Comparison of ENCODE assay signal across 8 cellular contexts in the genomic region with DNA sequence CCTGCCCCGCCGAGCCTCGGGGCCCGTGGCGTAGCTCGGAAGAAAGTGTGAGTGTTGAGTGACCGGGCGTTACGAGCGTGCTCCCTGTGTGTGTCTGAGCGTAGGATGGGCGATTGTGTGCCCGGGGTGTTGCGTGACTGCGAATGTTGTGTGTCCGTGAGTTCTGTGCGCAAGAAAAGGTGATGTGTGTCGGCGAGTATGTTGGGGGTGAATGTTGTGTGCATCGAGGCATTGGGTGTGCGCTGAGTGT. TPM values are rescaled to one million over a fixed set of nuclear protein-coding genes. Genes with fewer than 3 reads are reported as not detected.
DNase-seq lines count a peak whose midpoint lies in the region; ATAC-seq, FAIRE-seq and TF ChIP-seq lines count a peak whose summit lies in the region.

No MANE protein-coding gene starts in this region.

- BruUV-seq in GM12878 (replicated peaks; lab: Mats Ljungman, UMichigan) = no TSS peak

- 4% methylated on average over 21 of the region's 21 CpGs for WGBS in GM12878 (ENCODE audit: insufficient coverage, insufficient replicate concordance, low lambda C conversion rate, missing lambda C conversion rate)
- no CpG with 5 or more reads among the region's 21 CpGs for WGBS in mesendoderm (ENCODE audit: extremely low coverage, insufficient coverage, low lambda C conversion rate)

- H3K9ac ChIP-seq in GM12878 (ENCODE audit: control insufficient read depth, insufficient read depth, low read length) (no peak overlapping the region), mesendoderm (ENCODE audit: low read length) (peak overlapping the region; percentile 91)

- CTCF ChIA-PET in GM12878 (lab: Yijun Ruan, JAX) = interaction anchor here (1.4 kb wide), 1 partner anchor 996 kb away, joined by 3 read pairs; no protein-coding TSS in a partner anchor

- ATAC-seq in Right ventricle myocardium inferior (no peak), GM12878 (no peak)

- POLR2A ChIA-PET in GM12878 (lab: Charles Lee) = no interaction called here

- TF ChIP-seq CTCF in cardiac muscle cell (IDR thresholded peaks at IDR 0.05; ENCODE audit: low read depth, low read length) (no peak), GM12878 (IDR thresholded peaks at IDR 0.05 in 2 of 3, conservative IDR thresholded peaks at IDR 0.05 in 1 of 3; ENCODE audit: control insufficient read depth in 2 of 3, extremely low read depth in 1 of 3, insufficient read depth in 1 of 3, low read depth in 3 of 3, low read length in 3 of 3) (no peak), uterus (IDR thresholded peaks at IDR 0.05) (no peak)

- H3K79me1 ChIP-seq in mesendoderm (ENCODE audit: low read length) = peaks cover 14% of the 10 kb centered on the region

- H4K8ac ChIP-seq in mesendoderm (ENCODE audit: low read depth, low read length) = no peak overlapping the region

- no peak for DNase-seq in cardiac muscle cell (ENCODE audit: low read depth in 1 of 2, low spot score in 1 of 2)
- no peak for DNase-seq in Right ventricle myocardium inferior (ENCODE audit: missing footprints)
- DNase-seq in GM12878 (ENCODE audit: low read depth, low spot score) = no peak
- DNase-seq in mesendoderm = peak; percentile 76
- peak in 1 of 2 donors; percentile 26 for DNase-seq in uterus
- no peak for DNase-seq in glomerular visceral epithelial cell (ENCODE audit: extremely low spot score)
- DNase-seq in NCI-H774 (lab: John Stamatoyannopoulos, UW) = no peak
- DNase-seq in Ammon's horn (ENCODE audit: low spot score) = no peak

- RAD21 ChIA-PET in GM12878 (lab: Charles Lee; ENCODE audit: unreplicated experiment) = interaction anchor here (1.0 kb wide), 3 partner anchors 17 to 1543 kb away, joined by 3 read pairs; no protein-coding TSS in a partner anchor

- no peak overlapping the region for H4K5ac ChIP-seq in mesendoderm (ENCODE audit: low read length)

- H3K18ac ChIP-seq in mesendoderm (ENCODE audit: low read length) = no peak overlapping the region

- H3K27me3 ChIP-seq in cardiac muscle cell = peaks cover 17% of the 10 kb centered on the region
- H3K27me3 ChIP-seq in GM12878 (replicated peaks in 1 of 2; ENCODE audit: control insufficient read depth in 2 of 2, insufficient read depth in 2 of 2, low read length in 1 of 2) = peaks cover 10 to 21% of the 10 kb centered on the region in 2 experiments
- H3K27me3 ChIP-seq in mesendoderm (ENCODE audit: insufficient read depth, low read length, poor library complexity) = no peaks in the 10 kb centered on the region
- H3K27me3 ChIP-seq in uterus = no peaks in the 10 kb centered on the region

- peak overlapping the region; percentile 43 for H2BK5ac ChIP-seq in mesendoderm (ENCODE audit: low read length)

- H2AFZ ChIP-seq in GM12878 (ENCODE audit: control insufficient read depth, low read depth, low read length) = peak overlapping the region; percentile 36; the same call in 1 of the 2 replicates

- TF ChIP-seq POLR2A in GM12878 (IDR thresholded peaks at IDR 0.05; ENCODE audit: low read depth, low read length) = no peak
- no peak for TF ChIP-seq POLR2A in uterus (IDR thresholded peaks at IDR 0.05)

- H2BK120ac ChIP-seq in mesendoderm (ENCODE audit: low read depth, low read length) = no peak overlapping the region

- H4K20me1 ChIP-seq in GM12878 (ENCODE audit: control insufficient read depth, insufficient read depth) = no peaks in the 10 kb centered on the region

- H2BK15ac ChIP-seq in mesendoderm (replicated peaks; ENCODE audit: low read depth) = no peak overlapping the region

- no peak for FAIRE-seq in GM12878 (lab: Jason Lieb, UNC)

- no peaks in the 10 kb centered on the region for H3K36me3 ChIP-seq in cardiac muscle cell
- H3K36me3 ChIP-seq in GM12878 (ENCODE audit: control insufficient read depth in 2 of 2, insufficient read depth in 2 of 2, low read length in 1 of 2) = no peaks in the 10 kb centered on the region
- no peaks in the 10 kb centered on the region for H3K36me3 ChIP-seq in mesendoderm (ENCODE audit: control insufficient read depth, insufficient read depth, low read length)
- no peaks in the 10 kb centered on the region for H3K36me3 ChIP-seq in uterus

- no peak for TF ChIP-seq RAD21 in GM12878 (IDR thresholded peaks at IDR 0.05; ENCODE audit: insufficient read depth, low read depth, low read length)

- no peaks in the 10 kb centered on the region for H3K79me2 ChIP-seq in GM12878 (ENCODE audit: control insufficient read depth, insufficient read depth, low read length)
- H3K79me2 ChIP-seq in mesendoderm (ENCODE audit: control insufficient read depth, insufficient read depth, low read length) = peaks cover 20% of the 10 kb centered on the region

- SMC1A ChIA-PET in GM12878 (lab: Charles Lee; ENCODE audit: uncharacterized antibody, unreplicated experiment) = no interaction called here

- peaks cover 5% of the 10 kb centered on the region for H3K4me1 ChIP-seq in cardiac muscle cell (ENCODE audit: low read depth)
- H3K4me1 ChIP-seq in GM12878 (ENCODE audit: control insufficient read depth, insufficient read depth, low read length) = peaks cover 8% of the 10 kb centered on the region
- peaks cover 17% of the 10 kb centered on the region for H3K4me1 ChIP-seq in mesendoderm (ENCODE audit: control insufficient read depth, low read depth, low read length)
- peaks cover 0 to 4% of the 10 kb centered on the region in 2 donors for H3K4me1 ChIP-seq in uterus

- H3K4ac ChIP-seq in mesendoderm (ENCODE audit: low read depth, low read length) = no peak overlapping the region

- peak overlapping the region; percentile 64 for H3K4me3 ChIP-seq in cardiac muscle cell
- H3K4me3 ChIP-seq in GM12878 = peak overlapping the region; percentile 27; the same call in 1 of the 2 replicates
- peak overlapping the region; percentile 82 for H3K4me3 ChIP-seq in mesendoderm (ENCODE audit: low read length)
- H3K4me3 ChIP-seq in uterus = peak overlapping the region; percentile 49 to 91

- intact Hi-C loops in Right ventricle myocardium inferior (cut with DNase I) = loop anchor here (2.0 to 10.0 kb wide), 5 partner anchors 466 to 1144 kb away; no protein-coding TSS in a partner anchor
- intact Hi-C loops in GM12878 (cut with micrococcal nuclease; ENCODE audit: unreplicated experiment) = loop anchor here (2.0 to 5.0 kb wide), 3 partner anchors 612 to 1144 kb away; no protein-coding TSS in a partner anchor
- intact Hi-C loops in uterus (cut with DNase I; ENCODE audit: low total_unique reads) = loop anchor here (10.0 kb wide), 1 partner anchor 1478 kb away; no protein-coding TSS in a partner anchor

- H3K4me2 ChIP-seq in GM12878 (ENCODE audit: control insufficient read depth, insufficient read depth) = peak overlapping the region; percentile 77
- peak overlapping the region; percentile 99 for H3K4me2 ChIP-seq in mesendoderm (ENCODE audit: low read length)

- peak overlapping the region; percentile 7 for H3K23ac ChIP-seq in mesendoderm (ENCODE audit: low read length)

- H3K9me3 ChIP-seq in cardiac muscle cell (ENCODE audit: low read depth) = no peaks in the 10 kb centered on the region
- H3K9me3 ChIP-seq in GM12878 (replicated peaks; ENCODE audit: control insufficient read depth, insufficient read depth, low read length) = no peaks in the 10 kb centered on the region
- no peaks in the 10 kb centered on the region for H3K9me3 ChIP-seq in uterus

- peak overlapping the region; percentile 7 for H2AK5ac ChIP-seq in mesendoderm (ENCODE audit: low read length)

- TF ChIP-seq EP300 in GM12878 (IDR thresholded peaks at IDR 0.05; ENCODE audit: borderline replicate concordance in 1 of 2, control insufficient read depth in 1 of 2, low read depth in 2 of 2, low read length in 2 of 2) = no peak

- in situ Hi-C loops in GM12878 (cut with MboI) = loop anchor here (5.0 to 10.0 kb wide), 2 partner anchors 1471 to 1678 kb away; no protein-coding TSS in a partner anchor

- no peak overlapping the region for H3K27ac ChIP-seq in cardiac muscle cell
- H3K27ac ChIP-seq in GM12878 (ENCODE audit: control insufficient read depth, insufficient read depth) = no peak overlapping the region
- H3K27ac ChIP-seq in mesendoderm (ENCODE audit: low read depth, low read length) = no peak overlapping the region
- peak overlapping the region; percentile 56 to 80 for H3K27ac ChIP-seq in uterus

- H3K56ac ChIP-seq in mesendoderm (ENCODE audit: low read length) = peak overlapping the region; percentile 92

RNA-seq across cellular contexts. Expression of a gene that starts 0.3 kb away (rescaled TPM):
- total RNA-seq in cardiac muscle cell = 64.8 and 89.7 TPM in 2 replicates
- polyA plus RNA-seq in cardiac muscle cell = 23.2 and 37.4 TPM in 2 replicates
- total RNA-seq in Right ventricle myocardium inferior = 23.5 TPM
- 0.10 TPM in 1 of 2 replicates, not detected in the other for total RNA-seq in GM12878 (2013; cell fraction: nucleolus; rRNA removed)
- total RNA-seq in GM12878 (2014; rRNA removed) = 1.5 and 2.6 TPM in 2 replicates
- total RNA-seq in GM12878 (2014; rRNA removed; fragmentation: Illumina TruSeq; extraction: Trizol) = 1.1 and 1.2 TPM in 2 replicates
- total RNA-seq in GM12878 (2021) = 1.5 and 2.5 TPM in 2 replicates
- polyA plus RNA-seq in GM12878 (2011; ENCODE audit: low read depth) = 0.31 TPM
- 0.06 and 0.20 TPM in 2 replicates for polyA plus RNA-seq in GM12878 (2011; rRNA removed)
- 0.13 and 0.53 TPM in 2 replicates for polyA plus RNA-seq in GM12878 (2011; cell fraction: cytosol; rRNA removed)
- 1.2 and 1.5 TPM in 2 replicates for polyA plus RNA-seq in GM12878 (2011; cell fraction: nucleus; rRNA removed)
- polyA plus RNA-seq in GM12878 (2012) = 1.4 TPM in 2 replicates
- 0.11 and 0.26 TPM in 2 replicates for polyA plus RNA-seq in GM12878 (2014; fragmentation: Illumina TruSeq; extraction: Trizol)
- polyA plus RNA-seq in GM12878 (2014; fragmentation: Nextera tagmentation; extraction: Ambion mirVana) = under 1 TPM; 0.04 to 0.05 TPM
- 0.99 and 1.4 TPM in 2 replicates for polyA plus RNA-seq in GM12878 (2014; rRNA removed)
- polyA plus RNA-seq in GM12878 (2016; fragmentation: Nextera tagmentation; extraction: Ambion mirVana) = 1 to 10 TPM in 1 of 2 experiments, under 1 TPM in 1; 0.48 to 1.3 TPM
- 0.59 and 0.62 TPM in 2 replicates for polyA minus RNA-seq in GM12878 (2011; rRNA and poly(A)+ RNA removed)
- polyA minus RNA-seq in GM12878 (2011; cell fraction: cytosol; rRNA and poly(A)+ RNA removed) = 0.67 and 1.0 TPM in 2 replicates
- polyA minus RNA-seq in GM12878 (2011; cell fraction: nucleus; rRNA and poly(A)+ RNA removed) = 0.29 and 0.48 TPM in 2 replicates
- 25.6 TPM for polyA plus RNA-seq in mesendoderm (2013, experiment 1 of 2)
- polyA plus RNA-seq in mesendoderm (2013, experiment 2 of 2) = 25.8 TPM
- total RNA-seq in uterus = 10 to 100 TPM in 3 of 4 donors, 1 to 10 TPM in 1; 9.5 to 48.2 (median 33.4) TPM

RNA-seq across cellular contexts. Expression of a gene that starts 5.9 kb away (rescaled TPM):
- 24.8 and 41.4 TPM in 2 replicates for total RNA-seq in cardiac muscle cell
- 60.0 and 62.8 TPM in 2 replicates for polyA plus RNA-seq in cardiac muscle cell
- total RNA-seq in Right ventricle myocardium inferior = 35.4 TPM
- 30.2 and 36.3 TPM in 2 replicates for total RNA-seq in GM12878 (2013; cell fraction: nucleolus; rRNA removed)
- total RNA-seq in GM12878 (2014; rRNA removed) = 33.6 and 45.3 TPM in 2 replicates
- 22.6 and 25.8 TPM in 2 replicates for total RNA-seq in GM12878 (2014; rRNA removed; fragmentation: Illumina TruSeq; extraction: Trizol)
- 35.9 and 37.9 TPM in 2 replicates for total RNA-seq in GM12878 (2021)
- 12.7 TPM for polyA plus RNA-seq in GM12878 (2011; ENCODE audit: low read depth)
- polyA plus RNA-seq in GM12878 (2011; rRNA removed) = 18.1 and 29.9 TPM in 2 replicates
- polyA plus RNA-seq in GM12878 (2011; cell fraction: cytosol; rRNA removed) = 24.8 and 38.8 TPM in 2 replicates
- 26.1 and 34.0 TPM in 2 replicates for polyA plus RNA-seq in GM12878 (2011; cell fraction: nucleus; rRNA removed)
- polyA plus RNA-seq in GM12878 (2012) = 19.2 and 19.7 TPM in 2 replicates
- 22.8 and 41.5 TPM in 2 replicates for polyA plus RNA-seq in GM12878 (2014; fragmentation: Illumina TruSeq; extraction: Trizol)
- polyA plus RNA-seq in GM12878 (2014; fragmentation: Nextera tagmentation; extraction: Ambion mirVana) = 10 to 100 TPM in 1 of 2 experiments, 1 to 10 TPM in 1; 7.6 to 16.0 TPM
- 43.2 and 54.9 TPM in 2 replicates for polyA plus RNA-seq in GM12878 (2014; rRNA removed)
- 10 to 100 TPM; 57.0 to 66.3 TPM for polyA plus RNA-seq in GM12878 (2016; fragmentation: Nextera tagmentation; extraction: Ambion mirVana)
- 27.9 and 31.1 TPM in 2 replicates for polyA minus RNA-seq in GM12878 (2011; rRNA and poly(A)+ RNA removed)
- 5.7 and 17.5 TPM in 2 replicates for polyA minus RNA-seq in GM12878 (2011; cell fraction: cytosol; rRNA and poly(A)+ RNA removed)
- polyA minus RNA-seq in GM12878 (2011; cell fraction: nucleus; rRNA and poly(A)+ RNA removed) = 10.3 and 16.0 TPM in 2 replicates
- 21.4 TPM for polyA plus RNA-seq in mesendoderm (2013, experiment 1 of 2)
- 23.3 TPM for polyA plus RNA-seq in mesendoderm (2013, experiment 2 of 2)
- total RNA-seq in uterus = 10 to 100 TPM in 3 of 4 donors, 1 to 10 TPM in 1; 7.4 to 23.4 (median 20.7) TPM

RNA-seq across cellular contexts. Expression of a gene that starts 55.0 kb away (rescaled TPM):
- 46.4 and 92.6 TPM in 2 replicates for total RNA-seq in cardiac muscle cell
- 72.3 and 113 TPM in 2 replicates for polyA plus RNA-seq in cardiac muscle cell
- 52.4 TPM for total RNA-seq in Right ventricle myocardium inferior
- 133 and 139 TPM in 2 replicates for total RNA-seq in GM12878 (2013; cell fraction: nucleolus; rRNA removed)
- total RNA-seq in GM12878 (2014; rRNA removed) = 52.0 and 56.3 TPM in 2 replicates
- 63.4 and 64.7 TPM in 2 replicates for total RNA-seq in GM12878 (2014; rRNA removed; fragmentation: Illumina TruSeq; extraction: Trizol)
- 73.9 and 80.8 TPM in 2 replicates for total RNA-seq in GM12878 (2021)
- polyA plus RNA-seq in GM12878 (2011; ENCODE audit: low read depth) = 72.1 TPM
- polyA plus RNA-seq in GM12878 (2011; rRNA removed) = 76.3 and 91.1 TPM in 2 replicates
- 48.2 and 61.5 TPM in 2 replicates for polyA plus RNA-seq in GM12878 (2011; cell fraction: cytosol; rRNA removed)
- 98.2 and 138 TPM in 2 replicates for polyA plus RNA-seq in GM12878 (2011; cell fraction: nucleus; rRNA removed)
- polyA plus RNA-seq in GM12878 (2012) = 79.2 and 88.1 TPM in 2 replicates
- polyA plus RNA-seq in GM12878 (2014; fragmentation: Illumina TruSeq; extraction: Trizol) = 107 and 109 TPM in 2 replicates
- polyA plus RNA-seq in GM12878 (2014; fragmentation: Nextera tagmentation; extraction: Ambion mirVana) = 10 to 100 TPM; 17.2 to 26.4 TPM
- polyA plus RNA-seq in GM12878 (2014; rRNA removed) = 94.3 and 100 TPM in 2 replicates
- polyA plus RNA-seq in GM12878 (2016; fragmentation: Nextera tagmentation; extraction: Ambion mirVana) = 10 to 100 TPM; 91.2 to 93.2 TPM
- 46.6 and 48.4 TPM in 2 replicates for polyA minus RNA-seq in GM12878 (2011; rRNA and poly(A)+ RNA removed)
- polyA minus RNA-seq in GM12878 (2011; cell fraction: cytosol; rRNA and poly(A)+ RNA removed) = 19.5 and 20.0 TPM in 2 replicates
- polyA minus RNA-seq in GM12878 (2011; cell fraction: nucleus; rRNA and poly(A)+ RNA removed) = 25.1 and 44.7 TPM in 2 replicates
- polyA plus RNA-seq in mesendoderm (2013, experiment 1 of 2) = 89.4 TPM
- polyA plus RNA-seq in mesendoderm (2013, experiment 2 of 2) = 88.1 TPM
- 100 to 1,000 TPM in 1 of 4 donors, 10 to 100 TPM in 3; 60.0 to 129 (median 69.0) TPM for total RNA-seq in uterus

Comparison
In these comparisons a context has a peak if more than half of its experiments do, and no peak if none do; other contexts are left out.
1. H3K27ac ChIP-seq: peak in uterus (2 of 2); none in cardiac muscle cell (single experiment), GM12878 (single experiment) and mesendoderm (single experiment).
2. H3K4me3 ChIP-seq: peak in every context shown above with its lines; median percentile 82 in mesendoderm; 70 in uterus; 64 in cardiac muscle cell; 27 in GM12878.